Comparison of ENCODE assay signal across 24 cellular contexts in the genomic region with DNA sequence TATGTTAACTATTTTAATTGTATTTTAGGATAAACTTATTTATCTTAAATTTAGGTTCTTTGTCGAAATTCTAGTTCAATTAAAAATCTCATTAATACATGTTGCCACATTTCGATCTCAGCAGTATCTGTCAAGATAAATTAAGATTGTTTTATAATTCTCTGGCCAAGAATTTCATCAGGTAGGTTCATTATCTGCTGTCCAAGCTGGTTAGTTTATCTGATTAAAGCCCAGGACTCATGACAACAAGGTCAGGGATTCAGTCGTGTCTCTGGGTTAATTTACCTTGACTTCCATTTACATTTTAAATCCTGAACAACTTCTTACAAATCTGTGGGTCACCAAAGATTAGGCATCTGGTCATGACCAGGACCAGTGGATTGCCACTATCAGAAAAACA. TPM values are rescaled to one million over a fixed set of nuclear protein-coding genes. Genes with fewer than 3 reads are reported as not detected.
A peak's percentile ranks its signal among the peaks of the same experiment; 100 is the strongest.
DNase-seq lines count a peak whose midpoint lies in the region; ATAC-seq, FAIRE-seq and TF ChIP-seq lines count a peak whose summit lies in the region.
"Had no signal": no experiment of that assay in that cellular context is flagged by ENCODE, and none has a peak within 500 bp of the region (broad histone marks: within the 10 kb centered on the region; RNA-seq: fewer than 3 reads in every experiment).

No MANE protein-coding gene starts in this region.

- peaks cover 46% of the 10 kb centered on the region for H3K4me1 ChIP-seq in left ventricle myocardium inferior
- H3K4me1 ChIP-seq in right cardiac atrium (ENCODE audit: control insufficient read depth, insufficient read depth, low read length): no peaks in the 10 kb centered on the region
- peaks cover 48 to 76% of the 10 kb centered on the region in 2 experiments for H3K4me1 ChIP-seq in neutrophil (ENCODE audit: control insufficient read depth in 1 of 2, insufficient read depth in 1 of 2, low read depth in 1 of 2, low read length in 1 of 2)
- H3K4me1 ChIP-seq in osteoblast (ENCODE audit: insufficient read depth, low read length): no peaks in the 10 kb centered on the region
- H3K4me1 ChIP-seq: BLaER1, Caco-2, HAP-1 had no signal

- H3K27me3 ChIP-seq in left ventricle myocardium inferior (ENCODE audit: low read depth) (no peaks in the 10 kb centered on the region), right cardiac atrium (ENCODE audit: control insufficient read depth, insufficient read depth) (no peaks in the 10 kb centered on the region), neutrophil (no peaks in the 10 kb centered on the region), osteoblast (ENCODE audit: insufficient read depth, low read length) (no peaks in the 10 kb centered on the region)
- H3K27me3 ChIP-seq: BLaER1 had no signal

- no peaks in the 10 kb centered on the region for H3K79me2 ChIP-seq in osteoblast (ENCODE audit: insufficient read depth, low read length)

- H2AFZ ChIP-seq in osteoblast (ENCODE audit: low read length): no peak overlapping the region

- peak; percentile 44 for FAIRE-seq in RCC 7860 (lab: Jason Lieb, UNC)
- FAIRE-seq: A204.1, GM12878, H54 had no signal

- H3K9me3 ChIP-seq in left ventricle myocardium inferior (replicated peaks) (no peaks in the 10 kb centered on the region), right cardiac atrium (ENCODE audit: control insufficient read depth, low read length) (no peaks in the 10 kb centered on the region), neutrophil (no peaks in the 10 kb centered on the region), osteoblast (ENCODE audit: low read depth, low read length) (no peaks in the 10 kb centered on the region)
- H3K9me3 ChIP-seq: BLaER1, Caco-2, HAP-1 had no signal

- DNase-seq in left ventricle myocardium inferior (no peak), right cardiac atrium (no peak), RCC 7860 (ENCODE audit: low spot score) (no peak), osteoblast (ENCODE audit: insufficient read length, low spot score, missing footprints) (no peak), mucosa of gallbladder (ENCODE audit: low spot score) (no peak)
- DNase-seq: Caco-2; CD4-positive, CD25-positive, alpha-beta regulatory T cell; CD8-positive, alpha-beta T cell; DMS153; DND-41; GDM1; GOT3; HFFc6 had no signal

- TF ChIP-seq CTCF in left ventricle myocardium inferior (IDR thresholded peaks at IDR 0.05; ENCODE audit: borderline replicate concordance): no peak
- TF ChIP-seq CTCF in neutrophil (IDR thresholded peaks at IDR 0.05): no peak
- TF ChIP-seq CTCF in osteoblast (IDR thresholded peaks at IDR 0.05; ENCODE audit: extremely low read depth, low read depth, low read length): no peak

- WGBS in right cardiac atrium: 77% methylated on average over 3 of the region's 3 CpGs

- no peak for ATAC-seq in right cardiac atrium
- no peak for ATAC-seq in GM18858 (IDR thresholded peaks at IDR 0.05; ENCODE audit: unreplicated experiment)
- ATAC-seq: CD8-positive, alpha-beta T cell; GM12878 had no signal

- no peaks in the 10 kb centered on the region for H3K36me3 ChIP-seq in left ventricle myocardium inferior
- peaks cover 38% of the 10 kb centered on the region for H3K36me3 ChIP-seq in neutrophil
- H3K36me3 ChIP-seq in osteoblast (ENCODE audit: insufficient read depth, low read length): no peaks in the 10 kb centered on the region
- H3K36me3 ChIP-seq: BLaER1, HAP-1 had no signal

- intact Hi-C loops in left ventricle myocardium inferior (cut with micrococcal nuclease) (no loop called here), right cardiac atrium (cut with DNase I) (no loop called here)

- no peak overlapping the region for H3K4me2 ChIP-seq in osteoblast (ENCODE audit: insufficient read depth, low read length)
- H3K4me2 ChIP-seq: BLaER1 had no signal

- peak overlapping the region; percentile 23 for H3K27ac ChIP-seq in left ventricle myocardium inferior (replicated peaks)
- H3K27ac ChIP-seq in right cardiac atrium (ENCODE audit: low read length): no peak overlapping the region
- H3K27ac ChIP-seq in neutrophil: peak overlapping the region; percentile 34
- no peak overlapping the region for H3K27ac ChIP-seq in osteoblast (ENCODE audit: low read depth, low read length)
- H3K27ac ChIP-seq: 22Rv1, BLaER1, C4-2B had no signal

- H3K4me3 ChIP-seq in left ventricle myocardium inferior (no peak overlapping the region), right cardiac atrium (ENCODE audit: low read length) (no peak overlapping the region), neutrophil (ENCODE audit: low read depth in 1 of 2, low read length in 1 of 2) (no peak overlapping the region), osteoblast (ENCODE audit: insufficient read depth, low read length) (no peak overlapping the region)
- H3K4me3 ChIP-seq: BLaER1, GM12878, HAP-1 had no signal

- no peaks in the 10 kb centered on the region for H4K20me1 ChIP-seq in osteoblast (ENCODE audit: insufficient read depth, low read length)
- H4K20me1 ChIP-seq: BLaER1 had no signal

RNA-seq across cellular contexts. Expression of gene STEAP4, which starts 7.6 kb away (rescaled TPM):
- total RNA-seq in left ventricle myocardium inferior (15.7 TPM), right cardiac atrium (10 to 100 TPM; 26.0 to 56.1 (median 38.1) TPM), osteoblast (5.0 and 5.4 TPM in 2 replicates), mucosa of gallbladder (9.8 TPM)
- 10.6 TPM for polyA plus RNA-seq in right cardiac atrium
- total RNA-seq: B cell; Caco-2; CD4-positive, CD25-positive, alpha-beta regulatory T cell; CD8-positive, alpha-beta T cell; HFFc6 had no signal
- polyA plus RNA-seq: AG04450; CD4-positive, CD25-positive, alpha-beta regulatory T cell; GM12878 had no signal

Comparison
In these comparisons a context has a peak if more than half of its experiments do, and no peak if none do; other contexts are left out.
1. H3K27ac ChIP-seq: peak in left ventricle myocardium inferior (single experiment) and neutrophil (single experiment); none in right cardiac atrium (single experiment) and osteoblast (single experiment).